In the genomic region with DNA sequence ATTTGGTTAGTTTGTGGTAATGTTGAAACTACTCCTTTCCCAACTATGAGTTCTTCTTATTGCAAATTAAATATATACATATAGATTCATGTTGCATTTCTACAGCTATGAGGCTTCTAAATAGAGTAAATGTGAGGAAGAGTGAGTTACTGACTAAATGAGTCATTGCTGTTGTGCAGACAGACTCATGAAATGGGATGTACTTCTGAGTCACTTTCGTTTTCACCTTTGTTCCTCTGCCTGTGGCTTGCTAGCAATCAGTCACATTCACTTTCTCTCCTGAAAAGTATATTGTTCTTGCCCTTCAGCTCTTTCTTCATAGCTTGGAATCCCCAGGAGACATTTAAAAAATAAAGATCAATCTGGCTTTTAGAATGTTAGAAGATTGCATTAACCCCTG, we compare ENCODE assay signal across 8 cellular contexts.
DNase-seq lines count a peak whose midpoint lies in the region; ATAC-seq and TF ChIP-seq lines count a peak whose summit lies in the region.

No MANE protein-coding gene starts in this region.

- WGBS in hepatocyte (ENCODE audit: low lambda C conversion rate, missing lambda C conversion rate), result 63% methylated on average over 1 of the region's 1 CpG

- H3K4me1 Mint-ChIP-seq in activated naive CD4-positive, alpha-beta T cell treated with anti-CD3 and anti-CD28 coated beads for 36 hours (ENCODE audit: low read depth), result peaks cover 6% of the 10 kb centered on the region

- no peak overlapping the region for H3K27ac Mint-ChIP-seq in activated naive CD4-positive, alpha-beta T cell treated with anti-CD3 and anti-CD28 coated beads for 36 hours

- no peaks in the 10 kb centered on the region for H3K9me3 Mint-ChIP-seq in activated naive CD4-positive, alpha-beta T cell treated with anti-CD3 and anti-CD28 coated beads for 36 hours

- no peaks in the 10 kb centered on the region for H4K20me1 ChIP-seq in hepatocyte (ENCODE audit: insufficient read depth, poor library complexity, severe bottlenecking)

- H3K4me3 ChIP-seq in hepatocyte, result no peak overlapping the region
- no peak overlapping the region for H3K4me3 ChIP-seq in BE2C (ENCODE audit: low read depth, low read length)

- no peaks in the 10 kb centered on the region for H3K36me3 Mint-ChIP-seq in activated naive CD4-positive, alpha-beta T cell treated with anti-CD3 and anti-CD28 coated beads for 36 hours (ENCODE audit: low read depth)

- H3K27me3 Mint-ChIP-seq in activated naive CD4-positive, alpha-beta T cell treated with anti-CD3 and anti-CD28 coated beads for 36 hours (ENCODE audit: low read depth), result peaks cover 7% of the 10 kb centered on the region

- H3K4me1 ChIP-seq in hepatocyte (ENCODE audit: insufficient read depth), result no peaks in the 10 kb centered on the region
- H3K4me1 ChIP-seq in BE2C, result no peaks in the 10 kb centered on the region

- H3K9me3 ChIP-seq in hepatocyte (ENCODE audit: low read depth) (no peaks in the 10 kb centered on the region), BE2C (no peaks in the 10 kb centered on the region)

- DNase-seq in activated naive CD4-positive, alpha-beta T cell treated with anti-CD3 and anti-CD28 coated beads for 36 hours, result peak; percentile 9
- DNase-seq in activated naive CD4-positive, alpha-beta T cell treated with Interleukin-2 at 50 U/mL for 16 hours, result no peak
- DNase-seq in NCI-H69 (lab: John Stamatoyannopoulos, UW), result peak; percentile 65
- peak; percentile 15 for DNase-seq in hepatocyte (ENCODE audit: low spot score)
- no peak for DNase-seq in NCI-H524 treated with DMSO at 0.1 percent for 48 hours (lab: John Stamatoyannopoulos, UW)
- DNase-seq in BE2C, result no peak
- DNase-seq in NCI-H82 treated with DMSO at 0.1 percent for 48 hours (lab: John Stamatoyannopoulos, UW; ENCODE audit: unreplicated experiment), result no peak

- no peaks in the 10 kb centered on the region for H3K9me2 ChIP-seq in hepatocyte (replicated peaks; ENCODE audit: insufficient read depth)

- no peak overlapping the region for H3K4me3 Mint-ChIP-seq in activated naive CD4-positive, alpha-beta T cell treated with anti-CD3 and anti-CD28 coated beads for 36 hours

- peak overlapping the region; percentile 8 for H2AFZ ChIP-seq in hepatocyte

- H3K27ac ChIP-seq in hepatocyte, result no peak overlapping the region

- CTCF ChIA-PET in activated naive CD4-positive, alpha-beta T cell treated with anti-CD3 and anti-CD28 coated beads for 36 hours (lab: Charles Lee), result no interaction called here

- peak; percentile 99 for ATAC-seq in HG02970 (IDR thresholded peaks at IDR 0.05; ENCODE audit: low FRiP score, unreplicated experiment)

- no peaks in the 10 kb centered on the region for H3K27me3 ChIP-seq in hepatocyte
- H3K27me3 ChIP-seq in BE2C, result no peaks in the 10 kb centered on the region

- H3K36me3 ChIP-seq in hepatocyte (replicated peaks; ENCODE audit: insufficient read depth, low read depth), result no peaks in the 10 kb centered on the region
- H3K36me3 ChIP-seq in BE2C, result no peaks in the 10 kb centered on the region

- H3K4me2 ChIP-seq in hepatocyte, result no peak overlapping the region

- intact Hi-C loops in activated naive CD4-positive, alpha-beta T cell treated with anti-CD3 and anti-CD28 coated beads for 36 hours (cut with micrococcal nuclease), result loop anchor here (1.0 to 2.0 kb wide), 3 partner anchors 9 to 948 kb away; a partner anchor contains a TSS

- TF ChIP-seq CTCF in hepatocyte (IDR thresholded peaks at IDR 0.05; ENCODE audit: poor library complexity) (no peak), BE2C (IDR thresholded peaks at IDR 0.05; ENCODE audit: low read depth, low read length) (no peak)

- no peaks in the 10 kb centered on the region for H3K79me2 ChIP-seq in hepatocyte

Comparison
In these comparisons a context has a peak if more than half of its experiments do, and no peak if none do; other contexts are left out.
1. DNase-seq: peak in activated naive CD4-positive, alpha-beta T cell treated with anti-CD3 and anti-CD28 coated beads for 36 hours (single experiment), NCI-H69 (single experiment) and hepatocyte (single experiment); none in activated naive CD4-positive, alpha-beta T cell treated with Interleukin-2 at 50 U/mL for 16 hours (single experiment), NCI-H524 treated with DMSO at 0.1 percent for 48 hours (single experiment), BE2C (single experiment) and NCI-H82 treated with DMSO at 0.1 percent for 48 hours (single experiment).